Comparison of ENCODE assay signal across 8 cellular contexts in genomic region chr6:133921249-133921859, GRCh38. TPM values are rescaled to one million over a fixed set of nuclear protein-coding genes. Genes with fewer than 3 reads are reported as not detected.
DNase-seq lines count a peak whose midpoint lies in the region; ATAC-seq and TF ChIP-seq lines count a peak whose summit lies in the region.

No MANE protein-coding gene starts in this region.

- peak; percentile 82 for TF ChIP-seq RAD21 in Ishikawa (IDR thresholded peaks at IDR 0.05; ENCODE audit: low read depth)

- peak overlapping the region in 1 of 4 donors; percentile 27 for H3K4me3 ChIP-seq in esophagus squamous epithelium

- H3K4me1 Mint-ChIP-seq in CD4-positive, alpha-beta T cell (ENCODE audit: low read depth) = no peaks in the 10 kb centered on the region
- H3K4me1 Mint-ChIP-seq in neural crest cell = peaks cover 7% of the 10 kb centered on the region

- H3K36me3 Mint-ChIP-seq in CD4-positive, alpha-beta T cell (ENCODE audit: low read depth) = no peaks in the 10 kb centered on the region
- no peaks in the 10 kb centered on the region for H3K36me3 Mint-ChIP-seq in neural crest cell (ENCODE audit: low read depth)

- peak; percentile 77 for ATAC-seq in CD4-positive, alpha-beta T cell (ENCODE audit: poor library complexity)

- intact Hi-C loops in CD4-positive, alpha-beta T cell (cut with DNase I, micrococcal nuclease) = loop anchor here (2.0 to 5.0 kb wide), 3 partner anchors 51 to 1389 kb away; no protein-coding TSS in a partner anchor
- intact Hi-C loops in esophagus squamous epithelium (cut with DNase I) = loop anchor here (5.0 to 10.0 kb wide), 2 partner anchors 143 to 176 kb away; no protein-coding TSS in a partner anchor

- no peaks in the 10 kb centered on the region for H3K9me3 ChIP-seq in CD4-positive, alpha-beta T cell (ENCODE audit: control insufficient read depth, low read length)
- no peaks in the 10 kb centered on the region for H3K9me3 ChIP-seq in esophagus squamous epithelium

- WGBS in esophagus squamous epithelium, 2 donors = 13 to 20% methylated on average over 5 to 6 of the region's 6 CpGs

- H3K9me3 Mint-ChIP-seq in CD4-positive, alpha-beta T cell = no peaks in the 10 kb centered on the region
- H3K9me3 Mint-ChIP-seq in neural crest cell = no peaks in the 10 kb centered on the region

- H3K4me3 Mint-ChIP-seq in CD4-positive, alpha-beta T cell = no peak overlapping the region
- H3K4me3 Mint-ChIP-seq in neural crest cell = no peak overlapping the region

- CTCF ChIA-PET in CD4-positive, alpha-beta T cell (lab: Charles Lee) = interaction anchor here (0.6 to 5.5 kb wide), 13 partner anchors 7 to 1090 kb away, joined by 3 to 61 read pairs (median 3); partner anchors contain the start of gene TBPL1

- H3K27ac Mint-ChIP-seq in CD4-positive, alpha-beta T cell = no peak overlapping the region
- H3K27ac Mint-ChIP-seq in neural crest cell (ENCODE audit: unreplicated experiment) = no peak overlapping the region

- H3K27me3 ChIP-seq in CD4-positive, alpha-beta T cell (ENCODE audit: control insufficient read depth, insufficient read depth, low read length) = peaks cover 7% of the 10 kb centered on the region
- peaks cover 0 to 7% (median 0%) of the 10 kb centered on the region in 4 donors for H3K27me3 ChIP-seq in esophagus squamous epithelium

- H3K4me1 ChIP-seq in esophagus squamous epithelium = peaks cover 0 to 19% (median 0%) of the 10 kb centered on the region in 3 donors

- no peak for TF ChIP-seq POLR2A in esophagus squamous epithelium (IDR thresholded peaks at IDR 0.05)

- peaks cover 30% of the 10 kb centered on the region for H3K27me3 Mint-ChIP-seq in CD4-positive, alpha-beta T cell
- peaks cover 9% of the 10 kb centered on the region for H3K27me3 Mint-ChIP-seq in neural crest cell (ENCODE audit: low read depth)

- no peaks in the 10 kb centered on the region for H3K36me3 ChIP-seq in esophagus squamous epithelium

- DNase-seq in CD4-positive, alpha-beta T cell = peak; percentile 46 to 65 (median 58)
- DNase-seq in GM20000 (ENCODE audit: low spot score) = peak; percentile 69
- peak; percentile 94 for DNase-seq in OCI-M1 (lab: John Stamatoyannopoulos, UW)
- peak; percentile 54 for DNase-seq in activated T-cell treated with anti-CD3 and anti-CD28 coated beads for 24 hours (ENCODE audit: low read depth)
- DNase-seq in esophagus squamous epithelium (lab: John Stamatoyannopoulos, UW) = peak; percentile 4
- peak; percentile 82 for DNase-seq in neural crest cell (ENCODE audit: low read depth, low spot score)
- peak; percentile 65 for DNase-seq in stromal cell of bone marrow (ENCODE audit: low read depth)

- no peak for TF ChIP-seq EP300 in Ishikawa (IDR thresholded peaks at IDR 0.05; ENCODE audit: borderline replicate concordance)

- POLR2A ChIA-PET in CD4-positive, alpha-beta T cell (lab: Charles Lee) = interaction anchor here (0.6 to 1.3 kb wide), 3 partner anchors 143 to 1572 kb away, joined by 3 read pairs; no protein-coding TSS in a partner anchor

- peak; percentile 47 for TF ChIP-seq CTCF in CD4-positive, alpha-beta T cell (IDR thresholded peaks at IDR 0.05)
- TF ChIP-seq CTCF in GM20000 (IDR thresholded peaks at IDR 0.05; ENCODE audit: extremely low read depth, missing control alignments) = peak; percentile 68
- TF ChIP-seq CTCF in esophagus squamous epithelium (IDR thresholded peaks at IDR 0.05) = peak; percentile 35 to 76 (median 59)
- peak; percentile 84 for TF ChIP-seq CTCF in neural crest cell (conservative IDR thresholded peaks at IDR 0.05)

- no peak overlapping the region for H3K27ac ChIP-seq in CD4-positive, alpha-beta T cell (ENCODE audit: low read depth, low read length)
- H3K27ac ChIP-seq in esophagus squamous epithelium = no peak overlapping the region

TF ChIP-seq in Ishikawa, 13 proteins besides CTCF, POLR2A, EP300 and RAD21:
- TF ChIP-seq NFIC (IDR thresholded peaks at IDR 0.05) (no peak), CREB1 (IDR thresholded peaks at IDR 0.05; ENCODE audit: low read depth) (no peak), TAF1 (IDR thresholded peaks at IDR 0.05; ENCODE audit: low read depth) (no peak), REST (IDR thresholded peaks at IDR 0.05; ENCODE audit: low read depth) (no peak), CEBPB (IDR thresholded peaks at IDR 0.05) (no peak), YY1 (IDR thresholded peaks at IDR 0.05; ENCODE audit: low read depth) (no peak)

RNA-seq across cellular contexts. Expression of gene TBPL1, which starts 31.7 kb away (rescaled TPM):
- 10 to 100 TPM; 34.7 to 37.3 TPM for total RNA-seq in CD4-positive, alpha-beta T cell
- total RNA-seq in esophagus squamous epithelium (10 to 100 TPM in 2 of 4 donors, 1 to 10 TPM in 2; 9.0 to 27.5 (median 12.0) TPM), neural crest cell (50.2 and 53.2 TPM in 2 replicates)

RNA-seq across cellular contexts. Expression of gene TCF21, which starts 32.4 kb away (rescaled TPM):
- total RNA-seq in CD4-positive, alpha-beta T cell = not detected
- total RNA-seq in esophagus squamous epithelium (10 to 100 TPM in 1 of 4 donors, 1 to 10 TPM in 2, under 1 TPM in 1; 0.61 to 21.0 (median 4.1) TPM), neural crest cell (not detected in 2 replicates)

Comparison
In these comparisons a context has a peak if more than half of its experiments do, and no peak if none do; other contexts are left out.
1. DNase-seq: peak in every context shown above with its lines; median percentile 94 in OCI-M1; 82 in neural crest cell; 69 in GM20000; 65 in stromal cell of bone marrow; 58 in CD4-positive, alpha-beta T cell; 54 in activated T-cell treated with anti-CD3 and anti-CD28 coated beads for 24 hours; 4 in esophagus squamous epithelium.